ENCODE assay signal across 20 cellular contexts in genomic region chr2:103669579-103669978, GRCh38.
"Had no signal": no experiment of that assay in that cellular context is flagged by ENCODE, and none has a peak within 500 bp of the region (broad histone marks: within the 10 kb centered on the region; RNA-seq: fewer than 3 reads in every experiment).

No MANE protein-coding gene starts in this region.

- H3K27me3 ChIP-seq: ovary, right lobe of liver, tibial artery, upper lobe of left lung, uterus had no signal

- H3K27me3 Mint-ChIP-seq: naive thymus-derived CD8-positive, alpha-beta T cell; stimulated activated naive CD8-positive, alpha-beta T cell treated with anti-CD3 and anti-CD28 coated beads, Interleukin-15, Interleukin-2, amounts not matched to agents 100 ng/mL and 50 ng/mL, for 24 hours had no signal

- H3K36me3 ChIP-seq: ovary, right lobe of liver, tibial artery, upper lobe of left lung, uterus had no signal

- H3K4me3 ChIP-seq: mucosa of descending colon, ovary, right lobe of liver, tibial artery, upper lobe of left lung, uterus had no signal

- H3K36me3 Mint-ChIP-seq: immature natural killer cell; naive thymus-derived CD8-positive, alpha-beta T cell; stimulated activated effector memory CD8-positive, alpha-beta T cell treated with anti-CD3 and anti-CD28 coated beads, Interleukin-12 subunit alpha, Interleukin-12 subunit beta, amount 100 ng/mL, for 72 hours had no signal

- H3K27ac ChIP-seq: ovary, right lobe of liver, tibial artery, upper lobe of left lung, uterus had no signal

- H3K27ac Mint-ChIP-seq: endodermal cell; immature natural killer cell; naive thymus-derived CD8-positive, alpha-beta T cell; stimulated activated effector memory CD8-positive, alpha-beta T cell treated with anti-CD3 and anti-CD28 coated beads, Interleukin-12 subunit alpha, Interleukin-12 subunit beta, amount 100 ng/mL, for 72 hours; stimulated activated naive CD8-positive, alpha-beta T cell treated with anti-CD3 and anti-CD28 coated beads, Interleukin-15, Interleukin-2, amounts not matched to agents 100 ng/mL and 50 ng/mL, for 24 hours had no signal

- H3K4me1 Mint-ChIP-seq: immature natural killer cell; naive thymus-derived CD8-positive, alpha-beta T cell; neural crest cell; stimulated activated effector memory CD8-positive, alpha-beta T cell treated with anti-CD3 and anti-CD28 coated beads, Interleukin-12 subunit alpha, Interleukin-12 subunit beta, amount 100 ng/mL, for 72 hours had no signal

- DNase-seq: cerebellar nuclear complex; dermis blood vessel endothelial cell; effector CD4-positive, alpha-beta T cell; endodermal cell; immature natural killer cell; kidney; mammary epithelial cell; mucosa of descending colon; naive thymus-derived CD8-positive, alpha-beta T cell; nucleus accumbens; ovary; right lobe of liver; stimulated activated CD4-positive, alpha-beta T cell treated with anti-CD3 and anti-CD28 coated beads, Interleukin-4, amount 100 ng/mL, for 1 hour; stimulated activated CD8-positive, alpha-beta memory T cell treated with anti-CD3 and anti-CD28 coated beads, Interleukin-4, amount 100 ng/mL, for 48 hours; tibial artery; upper lobe of left lung; uterus had no signal

- H3K9me3 ChIP-seq: mucosa of descending colon, ovary, right lobe of liver, tibial artery, upper lobe of left lung, uterus had no signal

- H3K4me3 Mint-ChIP-seq: endodermal cell; immature natural killer cell; naive thymus-derived CD8-positive, alpha-beta T cell; neural crest cell; stimulated activated effector memory CD8-positive, alpha-beta T cell treated with anti-CD3 and anti-CD28 coated beads, Interleukin-12 subunit alpha, Interleukin-12 subunit beta, amount 100 ng/mL, for 72 hours; stimulated activated naive CD8-positive, alpha-beta T cell treated with anti-CD3 and anti-CD28 coated beads, Interleukin-15, Interleukin-2, amounts not matched to agents 100 ng/mL and 50 ng/mL, for 24 hours had no signal

- H3K9me3 Mint-ChIP-seq: endodermal cell; neural crest cell; stimulated activated naive CD8-positive, alpha-beta T cell treated with anti-CD3 and anti-CD28 coated beads, Interleukin-15, Interleukin-2, amounts not matched to agents 100 ng/mL and 50 ng/mL, for 24 hours had no signal
